In the genomic region with DNA sequence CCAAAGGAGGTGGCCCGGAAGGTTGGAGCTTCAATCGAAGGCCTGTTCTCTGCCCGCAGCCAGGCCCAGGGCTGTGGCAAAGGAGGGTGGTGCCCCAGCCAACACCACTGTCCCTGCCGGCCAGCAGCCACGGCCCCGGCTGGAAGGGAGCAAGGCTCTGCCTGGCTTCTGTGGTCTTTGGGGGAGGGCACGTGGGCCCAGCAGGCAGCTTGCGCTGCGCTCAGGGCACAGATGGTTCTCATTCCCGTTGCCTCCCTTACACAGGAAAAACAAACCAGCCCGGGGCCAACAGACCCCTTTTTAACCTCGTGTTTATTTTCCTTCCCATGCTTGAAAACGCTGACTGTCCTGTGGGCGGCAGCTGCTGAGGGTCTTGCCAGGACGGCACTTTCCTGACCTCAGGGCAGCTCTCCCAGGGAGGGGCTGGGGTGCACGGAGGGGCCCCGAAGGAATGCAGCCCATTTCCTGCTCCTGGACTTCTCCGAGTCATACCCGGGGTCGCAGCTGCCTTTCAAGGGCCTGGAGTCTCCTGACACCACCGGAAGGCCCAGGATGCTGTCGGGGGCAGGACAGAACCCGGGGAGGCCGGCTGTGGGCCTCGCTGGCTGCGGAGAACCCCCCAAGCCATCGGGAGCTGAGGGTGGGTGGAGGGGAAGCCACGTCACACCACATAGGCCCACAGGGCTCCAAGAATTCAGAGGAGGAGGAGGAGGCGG, we compare ENCODE assay signal across 11 cellular contexts. TPM values are rescaled to one million over a fixed set of nuclear protein-coding genes. Genes with fewer than 3 reads are reported as not detected.
DNase-seq lines count a peak whose midpoint lies in the region; ATAC-seq and TF ChIP-seq lines count a peak whose summit lies in the region.
"Had no signal": no experiment of that assay in that cellular context is flagged by ENCODE, and none has a peak within 500 bp of the region (broad histone marks: within the 10 kb centered on the region; RNA-seq: fewer than 3 reads in every experiment).

No MANE protein-coding gene starts in this region.

- CTCF ChIA-PET in T-cell (lab: Charles Lee): no interaction called here

- H3K27ac ChIP-seq in DND-41 (ENCODE audit: low read length): no peak overlapping the region
- H3K27ac ChIP-seq in prostate gland: peak overlapping the region; percentile 75 to 78
- peak overlapping the region in 1 of 2 donors; percentile 2 for H3K27ac ChIP-seq in aorta (ENCODE audit: low read depth in 1 of 2, low read length in 2 of 2)

- peaks cover 27% of the 10 kb centered on the region; the same call in 1 of the 2 replicates for H4K20me1 ChIP-seq in DND-41 (ENCODE audit: insufficient read depth, low read length)

- no peak overlapping the region for H3K9ac ChIP-seq in DND-41 (ENCODE audit: low read depth, low read length)

- H3K27me3 Mint-ChIP-seq in T-cell: peaks cover 0 to 3% of the 10 kb centered on the region in 2 donors

- intact Hi-C loops in prostate gland (cut with DNase I) (no loop called here), aorta (cut with DNase I) (loop anchor here in 1 of 2 donors (5.0 kb wide), 1 partner anchor 36 kb away; the partner anchor contains the start of gene DNLZ)

- no peak overlapping the region for H2AFZ ChIP-seq in DND-41 (ENCODE audit: low read depth, low read length)

- TF ChIP-seq POLR2A in prostate gland (IDR thresholded peaks at IDR 0.05): no peak

- H3K36me3 Mint-ChIP-seq in T-cell: no peaks in the 10 kb centered on the region

- peaks cover 4 to 6% (median 4%) of the 10 kb centered on the region in 3 donors for H3K4me1 Mint-ChIP-seq in T-cell

- 52% methylated on average over 29 of the region's 29 CpGs for WGBS in prostate gland
- WGBS in aorta, 2 donors: 36 to 50% methylated on average over 28 to 29 of the region's 29 CpGs

- POLR2A ChIA-PET in T-cell (lab: Charles Lee): no interaction called here

- TF ChIP-seq CTCF in DND-41 (IDR thresholded peaks at IDR 0.05; ENCODE audit: borderline replicate concordance, extremely low read depth, low read length, poor library complexity, severe bottlenecking): no peak
- no peak for TF ChIP-seq CTCF in fibroblast of villous mesenchyme (IDR thresholded peaks at IDR 0.05; ENCODE audit: insufficient read depth, low read depth, low read length)
- TF ChIP-seq CTCF in prostate gland (IDR thresholded peaks at IDR 0.05): no peak

- H3K27me3 ChIP-seq in DND-41 (ENCODE audit: insufficient read depth, low read length, poor library complexity) (peaks cover 39% of the 10 kb centered on the region), prostate gland (replicated peaks; ENCODE audit: insufficient read depth) (no peaks in the 10 kb centered on the region), aorta (ENCODE audit: control insufficient read depth in 1 of 2, insufficient read depth in 2 of 2, low read length in 1 of 2) (no peaks in the 10 kb centered on the region)

- H3K4me1 ChIP-seq in DND-41 (ENCODE audit: insufficient read depth, low read length) (peaks cover 21% of the 10 kb centered on the region), prostate gland (replicated peaks) (peaks cover 14% of the 10 kb centered on the region), aorta (ENCODE audit: control insufficient read depth in 1 of 2, insufficient read depth in 2 of 2, low read length in 2 of 2) (no peaks in the 10 kb centered on the region)

- no peaks in the 10 kb centered on the region for H3K79me2 ChIP-seq in DND-41 (ENCODE audit: insufficient read depth, low read length)

- no peaks in the 10 kb centered on the region for H3K9me3 ChIP-seq in DND-41 (ENCODE audit: insufficient read depth, low read length, severe bottlenecking)
- H3K9me3 ChIP-seq in prostate gland: no peaks in the 10 kb centered on the region
- H3K9me3 ChIP-seq in aorta (ENCODE audit: control insufficient read depth, low read length): no peaks in the 10 kb centered on the region

- DNase-seq in DND-41 (no peak), T-cell (no peak), fibroblast of villous mesenchyme (ENCODE audit: low read depth) (peak; percentile 93), prostate gland (ENCODE audit: low spot score) (no peak), ureter (ENCODE audit: low spot score) (no peak), NCI-H226 (no peak), aorta (no peak)
- DNase-seq: activated naive CD4-positive, alpha-beta T cell; NCI-H1048; stimulated activated CD4-positive, alpha-beta T cell treated with anti-CD3 and anti-CD28 coated beads, Interleukin-2, amount 100 ng/mL, for 24 hours had no signal

- H3K9me3 Mint-ChIP-seq in T-cell: no peaks in the 10 kb centered on the region

- H3K36me3 ChIP-seq in DND-41 (ENCODE audit: insufficient read depth, low read length) (no peaks in the 10 kb centered on the region), prostate gland (no peaks in the 10 kb centered on the region), aorta (ENCODE audit: control insufficient read depth in 1 of 2, insufficient read depth in 2 of 2, low read length in 1 of 2) (no peaks in the 10 kb centered on the region)

- ATAC-seq in DND-41 (ENCODE audit: insufficient read depth, low read depth) (no peak), T-cell (replicated peaks in 1 of 4) (no peak), HG03108 (IDR thresholded peaks at IDR 0.05; ENCODE audit: unreplicated experiment) (no peak), aorta (ENCODE audit: low FRiP score) (no peak)

- peak overlapping the region; percentile 6 to 65 (median 62) for H3K4me3 Mint-ChIP-seq in T-cell

- H3K4me3 ChIP-seq in DND-41 (ENCODE audit: low read depth in 1 of 2, low read length in 2 of 2): no peak overlapping the region
- peak overlapping the region; percentile 35 for H3K4me3 ChIP-seq in fibroblast of villous mesenchyme (ENCODE audit: low read depth, low read length)
- H3K4me3 ChIP-seq in prostate gland: no peak overlapping the region
- no peak overlapping the region for H3K4me3 ChIP-seq in aorta (ENCODE audit: low read length in 2 of 2)

- H3K27ac Mint-ChIP-seq in T-cell: no peak overlapping the region

- H3K4me2 ChIP-seq in DND-41 (ENCODE audit: insufficient read depth, low read length): peak overlapping the region; percentile 77; the same call in 1 of the 2 replicates

RNA-seq across cellular contexts. Expression of gene GPSM1, which starts 1.1 kb away (rescaled TPM):
- 10 to 100 TPM in 2 of 5 donors, 1 to 10 TPM in 3; 8.6 to 11.5 (median 9.7) TPM for total RNA-seq in T-cell
- 54.8 and 72.5 TPM in 2 replicates for total RNA-seq in fibroblast of villous mesenchyme
- 10 to 100 TPM; 11.3 to 89.2 TPM for total RNA-seq in prostate gland
- 16.6 TPM for total RNA-seq in ureter
- total RNA-seq in aorta: 10 to 100 TPM; 22.7 to 28.9 TPM
- 10 to 100 TPM in 1 of 2 donors, 1 to 10 TPM in 1; 6.9 to 53.7 TPM for polyA plus RNA-seq in aorta

RNA-seq across cellular contexts. Expression of gene CCDC187, which starts 22.3 kb away (rescaled TPM):
- total RNA-seq in T-cell: under 1 TPM in 4 of 5 donors, not detected in 1; 0.07 to 0.20 (median 0.09) TPM
- total RNA-seq in fibroblast of villous mesenchyme: under 0.01 TPM in 2 replicates
- total RNA-seq in prostate gland: 1 to 10 TPM in 1 of 2 donors, not detected in 1; 1.2 TPM
- 9.0 TPM for total RNA-seq in ureter
- total RNA-seq in aorta: not detected
- not detected for polyA plus RNA-seq in aorta

RNA-seq across cellular contexts. Expression of gene DNLZ, which starts 37.3 kb away (rescaled TPM):
- total RNA-seq in T-cell (10 to 100 TPM; 20.4 to 46.8 (median 36.3) TPM), fibroblast of villous mesenchyme (8.2 and 17.4 TPM in 2 replicates), prostate gland (10 to 100 TPM; 37.6 to 64.3 TPM), ureter (24.9 TPM), aorta (10 to 100 TPM; 15.5 to 18.1 TPM)
- polyA plus RNA-seq in aorta: 10 to 100 TPM; 12.4 to 14.4 TPM

RNA-seq across cellular contexts. Expression of gene CARD9, which starts 47.2 kb away (rescaled TPM):
- total RNA-seq in T-cell: 1 to 10 TPM in 1 of 5 donors, under 1 TPM in 4; 0.43 to 1.4 (median 0.76) TPM
- 14.7 and 20.0 TPM in 2 replicates for total RNA-seq in fibroblast of villous mesenchyme
- 1 to 10 TPM; 1.5 to 3.4 TPM for total RNA-seq in prostate gland
- total RNA-seq in ureter: 11.5 TPM
- total RNA-seq in aorta: 1 to 10 TPM; 2.6 to 5.3 TPM
- polyA plus RNA-seq in aorta: 1 to 10 TPM; 1.4 to 4.4 TPM
